15 cellular contexts compared by ENCODE assay signal in the genomic region with DNA sequence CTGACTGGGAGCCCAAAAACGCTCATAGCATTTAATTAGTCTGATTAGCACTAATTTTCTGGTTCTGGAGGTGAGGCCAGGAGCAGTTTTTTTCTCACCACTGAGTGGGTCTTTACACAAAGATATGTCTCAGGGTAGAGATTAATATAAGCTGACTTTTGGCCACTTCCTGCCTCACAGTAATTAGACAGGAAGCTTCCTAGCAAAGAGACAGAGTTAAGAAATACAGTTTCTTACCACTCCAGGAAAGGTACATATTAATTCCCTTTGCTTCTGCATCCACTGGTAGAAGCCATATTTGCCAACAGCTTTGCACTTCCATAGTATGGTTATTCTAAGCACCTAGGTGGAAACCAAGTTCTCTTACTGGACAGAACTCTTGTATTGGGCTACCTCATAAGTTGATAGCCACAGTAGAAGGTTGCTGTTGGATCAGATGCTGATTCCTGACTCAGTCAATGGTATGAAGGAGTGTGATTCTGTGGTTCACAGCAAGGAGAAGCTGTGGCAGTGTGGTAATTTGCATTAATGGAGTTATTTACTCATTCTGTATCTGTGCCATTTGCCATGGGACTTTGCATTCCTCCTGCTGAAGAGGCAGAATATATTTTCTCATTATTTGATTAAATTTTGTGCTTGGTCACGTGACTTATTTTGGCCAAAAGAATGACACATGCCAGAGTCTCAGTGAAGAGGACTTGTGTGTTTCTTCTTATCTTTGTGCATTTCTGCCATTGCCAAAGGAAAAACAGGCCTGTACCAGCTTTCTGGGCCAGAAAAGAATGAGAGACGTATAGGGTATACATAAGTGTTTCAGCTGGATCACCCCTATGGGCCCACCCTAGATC. TPM values are rescaled to one million over a fixed set of nuclear protein-coding genes. Genes with fewer than 3 reads are reported as not detected.
A peak's percentile ranks its signal among the peaks of the same experiment; 100 is the strongest.
DNase-seq lines count a peak whose midpoint lies in the region; ATAC-seq lines count a peak whose summit lies in the region.
"Had no signal": no experiment of that assay in that cellular context is flagged by ENCODE, and none has a peak within 500 bp of the region (broad histone marks: within the 10 kb centered on the region; RNA-seq: fewer than 3 reads in every experiment).

No MANE protein-coding gene starts in this region.

- H3K9me3 Mint-ChIP-seq in activated naive CD8-positive, alpha-beta T cell (ENCODE audit: low read depth): no peaks in the 10 kb centered on the region
- no peaks in the 10 kb centered on the region for H3K9me3 Mint-ChIP-seq in activated naive CD8-positive, alpha-beta T cell treated with anti-CD3 and anti-CD28 coated beads for 36 hours
- no peaks in the 10 kb centered on the region for H3K9me3 Mint-ChIP-seq in T-helper 2 cell treated with Interferon-gamma antibody and Interleukin-4, amounts not matched to agents 5 μg/mL and 100 μg/mL, for 36 hours
- H3K9me3 Mint-ChIP-seq in central memory CD8-positive, alpha-beta T cell: no peaks in the 10 kb centered on the region
- H3K9me3 Mint-ChIP-seq in stimulated activated naive CD8-positive, alpha-beta T cell treated with anti-CD3 and anti-CD28 coated beads, Interleukin-15, Interleukin-2, amounts not matched to agents 100 ng/mL and 50 ng/mL, for 24 hours: peaks cover 4% of the 10 kb centered on the region
- H3K9me3 Mint-ChIP-seq: activated T-helper 2 cell treated with anti-CD3 and anti-CD28 coated beads, Interferon-gamma antibody, Interleukin-2, Interleukin-4, amounts not matched to agents 10 μg/mL and 5 μg/mL and 100 μg/mL, durations not matched to agents 14 hours and 24 hours and 36 hours had no signal

- no peak for DNase-seq in activated naive CD8-positive, alpha-beta T cell treated with anti-CD3 and anti-CD28 coated beads for 36 hours
- DNase-seq in T-helper 2 cell treated with Interferon-gamma antibody and Interleukin-4, amounts not matched to agents 5 μg/mL and 100 μg/mL, for 36 hours (ENCODE audit: low spot score): no peak
- DNase-seq in central memory CD8-positive, alpha-beta T cell (ENCODE audit: low spot score in 2 of 2): no peak
- no peak for DNase-seq in hypothalamus (lab: John Stamatoyannopoulos, UW)
- DNase-seq: activated CD4-positive, alpha-beta T cell treated with anti-CD3 and anti-CD28 coated beads for 1 hour; brain microvascular endothelial cell; dorsolateral prefrontal cortex; kidney glomerular epithelial cell; NCI-H1694; spleen had no signal

- H3K4me3 Mint-ChIP-seq in activated naive CD8-positive, alpha-beta T cell: peak overlapping the region; percentile 31
- H3K4me3 Mint-ChIP-seq in activated naive CD8-positive, alpha-beta T cell treated with anti-CD3 and anti-CD28 coated beads for 36 hours: no peak overlapping the region
- H3K4me3 Mint-ChIP-seq in T-helper 2 cell treated with Interferon-gamma antibody and Interleukin-4, amounts not matched to agents 5 μg/mL and 100 μg/mL, for 36 hours: peak overlapping the region; percentile 62
- peak overlapping the region; percentile 60 for H3K4me3 Mint-ChIP-seq in central memory CD8-positive, alpha-beta T cell
- H3K4me3 Mint-ChIP-seq in stimulated activated naive CD8-positive, alpha-beta T cell treated with anti-CD3 and anti-CD28 coated beads, Interleukin-15, Interleukin-2, amounts not matched to agents 100 ng/mL and 50 ng/mL, for 24 hours: no peak overlapping the region

- H3K27ac Mint-ChIP-seq in activated naive CD8-positive, alpha-beta T cell: peak overlapping the region; percentile 62
- no peak overlapping the region for H3K27ac Mint-ChIP-seq in activated naive CD8-positive, alpha-beta T cell treated with anti-CD3 and anti-CD28 coated beads for 36 hours
- H3K27ac Mint-ChIP-seq in T-helper 2 cell treated with Interferon-gamma antibody and Interleukin-4, amounts not matched to agents 5 μg/mL and 100 μg/mL, for 36 hours: peak overlapping the region; percentile 77
- peak overlapping the region; percentile 95 for H3K27ac Mint-ChIP-seq in central memory CD8-positive, alpha-beta T cell (ENCODE audit: low read depth)
- H3K27ac Mint-ChIP-seq in stimulated activated naive CD8-positive, alpha-beta T cell treated with anti-CD3 and anti-CD28 coated beads, Interleukin-15, Interleukin-2, amounts not matched to agents 100 ng/mL and 50 ng/mL, for 24 hours: peak overlapping the region; percentile 7

- peaks cover 5% of the 10 kb centered on the region for H3K36me3 Mint-ChIP-seq in activated naive CD8-positive, alpha-beta T cell
- peaks cover 5% of the 10 kb centered on the region for H3K36me3 Mint-ChIP-seq in activated naive CD8-positive, alpha-beta T cell treated with anti-CD3 and anti-CD28 coated beads for 36 hours
- H3K36me3 Mint-ChIP-seq in T-helper 2 cell treated with Interferon-gamma antibody and Interleukin-4, amounts not matched to agents 5 μg/mL and 100 μg/mL, for 36 hours (ENCODE audit: low read depth): no peaks in the 10 kb centered on the region
- H3K36me3 Mint-ChIP-seq in central memory CD8-positive, alpha-beta T cell (ENCODE audit: insufficient read depth): peaks cover 2% of the 10 kb centered on the region
- H3K36me3 Mint-ChIP-seq in stimulated activated naive CD8-positive, alpha-beta T cell treated with anti-CD3 and anti-CD28 coated beads, Interleukin-15, Interleukin-2, amounts not matched to agents 100 ng/mL and 50 ng/mL, for 24 hours (ENCODE audit: low read depth): no peaks in the 10 kb centered on the region

- H3K4me1 Mint-ChIP-seq in activated naive CD8-positive, alpha-beta T cell (ENCODE audit: low read depth): peaks cover 30% of the 10 kb centered on the region
- H3K4me1 Mint-ChIP-seq in activated naive CD8-positive, alpha-beta T cell treated with anti-CD3 and anti-CD28 coated beads for 36 hours: peaks cover 27% of the 10 kb centered on the region
- H3K4me1 Mint-ChIP-seq in T-helper 2 cell treated with Interferon-gamma antibody and Interleukin-4, amounts not matched to agents 5 μg/mL and 100 μg/mL, for 36 hours (ENCODE audit: low read depth): peaks cover 36% of the 10 kb centered on the region
- peaks cover 26% of the 10 kb centered on the region for H3K4me1 Mint-ChIP-seq in central memory CD8-positive, alpha-beta T cell
- peaks cover 31% of the 10 kb centered on the region for H3K4me1 Mint-ChIP-seq in stimulated activated naive CD8-positive, alpha-beta T cell treated with anti-CD3 and anti-CD28 coated beads, Interleukin-15, Interleukin-2, amounts not matched to agents 100 ng/mL and 50 ng/mL, for 24 hours (ENCODE audit: low read depth)

- no peaks in the 10 kb centered on the region for H3K27me3 Mint-ChIP-seq in activated naive CD8-positive, alpha-beta T cell
- H3K27me3 Mint-ChIP-seq in activated naive CD8-positive, alpha-beta T cell treated with anti-CD3 and anti-CD28 coated beads for 36 hours: no peaks in the 10 kb centered on the region
- no peaks in the 10 kb centered on the region for H3K27me3 Mint-ChIP-seq in T-helper 2 cell treated with Interferon-gamma antibody and Interleukin-4, amounts not matched to agents 5 μg/mL and 100 μg/mL, for 36 hours (ENCODE audit: low read depth)
- H3K27me3 Mint-ChIP-seq in central memory CD8-positive, alpha-beta T cell: no peaks in the 10 kb centered on the region
- H3K27me3 Mint-ChIP-seq in stimulated activated naive CD8-positive, alpha-beta T cell treated with anti-CD3 and anti-CD28 coated beads, Interleukin-15, Interleukin-2, amounts not matched to agents 100 ng/mL and 50 ng/mL, for 24 hours: no peaks in the 10 kb centered on the region

- no peak for ATAC-seq in central memory CD8-positive, alpha-beta T cell (replicated peaks; ENCODE audit: extremely low read depth, poor library complexity, severe bottlenecking)
- ATAC-seq in HG03139 (IDR thresholded peaks at IDR 0.05; ENCODE audit: unreplicated experiment) (no peak), HG03025 (IDR thresholded peaks at IDR 0.05; ENCODE audit: low FRiP score, unreplicated experiment) (no peak)

RNA-seq across cellular contexts. Expression of a gene that starts 17.5 kb away (rescaled TPM):
- 1 to 10 TPM; 3.5 to 4.5 TPM for total RNA-seq in activated naive CD8-positive, alpha-beta T cell treated with anti-CD3 and anti-CD28 coated beads for 36 hours

Comparison
In these comparisons a context has a peak if more than half of its experiments do, and no peak if none do; other contexts are left out.
1. H3K4me3 Mint-ChIP-seq: peak in activated naive CD8-positive, alpha-beta T cell (single experiment), T-helper 2 cell treated with Interferon-gamma antibody and Interleukin-4, amounts not matched to agents 5 μg/mL and 100 μg/mL, for 36 hours (single experiment) and central memory CD8-positive, alpha-beta T cell (single experiment); none in activated naive CD8-positive, alpha-beta T cell treated with anti-CD3 and anti-CD28 coated beads for 36 hours (single experiment) and stimulated activated naive CD8-positive, alpha-beta T cell treated with anti-CD3 and anti-CD28 coated beads, Interleukin-15, Interleukin-2, amounts not matched to agents 100 ng/mL and 50 ng/mL, for 24 hours (single experiment).